8 cellular contexts compared by ENCODE assay signal in the genomic region with DNA sequence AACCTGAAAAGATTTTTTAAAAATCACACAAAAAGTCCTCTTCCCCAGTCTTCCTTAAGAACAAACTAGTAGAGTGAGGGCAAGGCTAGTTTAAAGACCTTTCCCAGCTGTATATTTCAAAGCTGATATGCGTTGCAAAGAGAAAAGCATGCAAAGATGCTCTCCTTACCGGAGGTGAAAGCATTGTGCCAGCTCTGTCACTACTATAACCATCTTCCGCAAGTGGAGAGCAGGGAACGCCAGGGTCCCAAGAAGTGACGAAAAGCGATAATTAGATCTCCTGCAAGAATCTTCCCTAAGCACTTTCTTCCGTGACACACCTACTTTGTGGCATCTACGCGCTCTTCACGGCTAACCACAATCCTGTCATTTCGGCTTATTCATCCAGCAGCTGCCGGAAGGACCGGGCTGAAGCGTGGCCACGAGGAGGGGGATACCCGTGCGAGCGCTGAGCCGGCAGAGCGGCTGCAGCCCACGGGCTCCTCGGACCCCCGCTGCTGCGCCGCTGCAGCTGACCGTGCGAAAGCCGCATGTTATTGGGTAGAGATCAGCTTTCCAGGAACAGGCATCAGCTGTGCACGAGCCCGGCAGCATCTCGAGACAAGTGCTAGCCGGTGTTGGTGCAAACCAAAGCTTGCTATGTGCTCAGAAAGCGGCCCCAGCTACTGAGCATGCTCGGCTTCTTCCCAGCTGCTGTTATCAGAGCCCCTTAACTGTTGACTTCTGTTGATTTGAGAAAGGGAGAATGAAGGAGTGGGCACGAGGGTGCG. TPM values are rescaled to one million over a fixed set of nuclear protein-coding genes. Genes with fewer than 3 reads are reported as not detected.
DNase-seq lines count a peak whose midpoint lies in the region; ATAC-seq and TF ChIP-seq lines count a peak whose summit lies in the region.

No MANE protein-coding gene starts in this region.

- peaks cover 10 to 12% of the 10 kb centered on the region in 2 donors for H3K4me1 Mint-ChIP-seq in natural killer cell

- no peaks in the 10 kb centered on the region for H3K36me3 Mint-ChIP-seq in natural killer cell

- no peak for TF ChIP-seq EP300 in stomach (IDR thresholded peaks at IDR 0.05)

- no peaks in the 10 kb centered on the region for H3K36me3 ChIP-seq in stomach

- no peak for TF ChIP-seq POLR2A in stomach (IDR thresholded peaks at IDR 0.05)

- H3K9me3 Mint-ChIP-seq in natural killer cell = no peaks in the 10 kb centered on the region

- peak overlapping the region in 1 of 2 donors; percentile 44 for H3K27ac Mint-ChIP-seq in natural killer cell

- whole genome bisulfite sequencing in stomach, 5 donors = 1 to 2% (median 1%) methylated on average over 30 to 36 of the region's 36 CpGs

- intact Hi-C loops in natural killer cell (cut with micrococcal nuclease) (no loop called here), stomach (cut with DNase I; ENCODE audit: low total_unique reads) (no loop called here)

- DNase-seq in NCI-H345 (lab: John Stamatoyannopoulos, UW) (peak; percentile 31), NCI-H345 treated with DMSO at 0.1 percent for 48 hours (lab: John Stamatoyannopoulos, UW; ENCODE audit: unreplicated experiment) (no peak), NCI-H774 (lab: John Stamatoyannopoulos, UW) (peak; percentile 42), epithelial cell of proximal tubule (ENCODE audit: low read depth) (no peak), natural killer cell (peak; percentile 38), stomach (peak; percentile 30)
- peak; percentile 78 for DNase-seq in activated CD8-positive, alpha-beta memory T cell treated with anti-CD3 and anti-CD28 coated beads, Interleukin-2, amount 50 U/mL, for 48 hours

- peaks cover 0 to 36% (median 18%) of the 10 kb centered on the region in 3 donors for H3K27me3 ChIP-seq in stomach

- ATAC-seq in HG03135 (IDR thresholded peaks at IDR 0.05; ENCODE audit: unreplicated experiment) (peak; percentile 68), natural killer cell (peak; percentile 74 to 86 (median 80))

- H3K27me3 Mint-ChIP-seq in natural killer cell (ENCODE audit: low read depth in 2 of 2) = peaks cover 42 to 72% of the 10 kb centered on the region in 2 donors

- H3K27ac ChIP-seq in stomach = no peak overlapping the region

- peaks cover 9 to 13% (median 11%) of the 10 kb centered on the region in 4 donors for H3K4me1 ChIP-seq in stomach

- peak overlapping the region; percentile 53 for H3K4me3 ChIP-seq in epithelial cell of proximal tubule (ENCODE audit: low read depth, low read length)
- H3K4me3 ChIP-seq in stomach = peak overlapping the region; percentile 26 to 49 (median 46)

- H3K9me3 ChIP-seq in stomach = no peaks in the 10 kb centered on the region

- peak overlapping the region; percentile 92 for H3K4me3 Mint-ChIP-seq in natural killer cell

- TF ChIP-seq CTCF in epithelial cell of proximal tubule (conservative IDR thresholded peaks at IDR 0.05; ENCODE audit: low read depth, low read length) (no peak), natural killer cell (IDR thresholded peaks at IDR 0.05) (no peak), stomach (IDR thresholded peaks at IDR 0.05) (no peak)

RNA-seq across cellular contexts. Expression of a gene that starts 57.2 kb away (rescaled TPM):
- total RNA-seq in epithelial cell of proximal tubule (24.5 and 26.9 TPM in 2 replicates), natural killer cell (10 to 100 TPM; 11.5 to 12.5 (median 11.8) TPM), stomach (100 to 1,000 TPM in 1 of 5 donors, 10 to 100 TPM in 4; 20.0 to 104 (median 34.4) TPM)
- polyA plus RNA-seq in stomach = 10 to 100 TPM in 2 of 3 donors, 1 to 10 TPM in 1; 6.0 to 26.0 (median 20.5) TPM

Comparison
In these comparisons a context has a peak if more than half of its experiments do, and no peak if none do; other contexts are left out.
1. DNase-seq: peak in NCI-H345 (single experiment), NCI-H774 (single experiment), activated CD8-positive, alpha-beta memory T cell treated with anti-CD3 and anti-CD28 coated beads, Interleukin-2, amount 50 U/mL, for 48 hours (single experiment), natural killer cell (single experiment) and stomach (single experiment); none in NCI-H345 treated with DMSO at 0.1 percent for 48 hours (single experiment) and epithelial cell of proximal tubule (single experiment).